ENCODE assay signal across 8 cellular contexts in the genomic region with DNA sequence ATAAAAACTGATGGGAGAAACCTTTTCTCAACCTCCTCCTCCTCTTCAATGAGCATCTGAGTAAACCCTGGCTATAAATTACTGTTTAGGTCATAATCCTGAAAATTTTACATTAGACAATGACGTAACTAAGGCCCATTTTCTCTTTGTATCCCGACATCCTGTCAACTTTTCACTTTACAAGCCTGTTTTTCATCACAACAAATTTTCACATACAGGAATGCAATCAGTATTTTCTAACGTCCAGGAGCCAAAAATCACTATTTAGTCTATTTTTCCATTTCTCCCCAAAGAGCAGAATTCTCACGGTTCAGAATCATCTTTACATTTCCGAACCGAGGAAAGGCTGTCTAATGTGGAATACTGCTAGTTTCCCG. TPM values are rescaled to one million over a fixed set of nuclear protein-coding genes. Genes with fewer than 3 reads are reported as not detected.
DNase-seq lines count a peak whose midpoint lies in the region; ATAC-seq and TF ChIP-seq lines count a peak whose summit lies in the region.

No MANE protein-coding gene starts in this region.

- peaks cover 5% of the 10 kb centered on the region; the same call in 1 of the 2 replicates for H4K20me1 ChIP-seq in GM23338 (replicated peaks; ENCODE audit: insufficient read depth)
- no peaks in the 10 kb centered on the region for H4K20me1 ChIP-seq in fibroblast of lung (ENCODE audit: control insufficient read depth, extremely low read depth, insufficient read depth, low read length)

- peak overlapping the region; percentile 68 for H3K4me3 ChIP-seq in GM23338
- H3K4me3 ChIP-seq in SJSA1: peak overlapping the region; percentile 93
- H3K4me3 ChIP-seq in fibroblast of lung (replicated peaks in 1 of 4; ENCODE audit: control extremely low read depth in 1 of 4, insufficient read depth in 1 of 4, low read depth in 3 of 4, low read length in 4 of 4): peak overlapping the region; percentile 66 to 98 (median 74)

- peaks cover 25% of the 10 kb centered on the region for H3K27me3 Mint-ChIP-seq in GM23338 (ENCODE audit: insufficient read depth, low read depth, poor library complexity)

- H3K4me1 ChIP-seq in GM23338 (ENCODE audit: insufficient read depth): peaks cover 19% of the 10 kb centered on the region
- H3K4me1 ChIP-seq in SJSA1 (replicated peaks): peaks cover 30% of the 10 kb centered on the region
- peaks cover 2% of the 10 kb centered on the region for H3K4me1 ChIP-seq in fibroblast of lung (ENCODE audit: control insufficient read depth, extremely low read depth, insufficient read depth, low read length)

- ATAC-seq in GM23338: no peak

- H3K27ac ChIP-seq in GM23338 (ENCODE audit: low read depth): no peak overlapping the region
- H3K27ac ChIP-seq in SJSA1: peak overlapping the region; percentile 81
- peak overlapping the region; percentile 79 for H3K27ac ChIP-seq in fibroblast of lung (ENCODE audit: insufficient read depth, low read length)

- H3K9ac ChIP-seq in fibroblast of lung (ENCODE audit: insufficient read depth, low read length): peak overlapping the region; percentile 89

- no peak overlapping the region for H3K27ac Mint-ChIP-seq in GM23338

- H3K9me3 Mint-ChIP-seq in GM23338: no peaks in the 10 kb centered on the region; the same call in 1 of the 3 replicates

- peaks cover 7% of the 10 kb centered on the region for H3F3A ChIP-seq in GM23338 (replicated peaks; ENCODE audit: low read depth)

- peak overlapping the region; percentile 73; the same call in 1 of the 2 replicates for H2AFZ ChIP-seq in GM23338
- peak overlapping the region; percentile 14 for H2AFZ ChIP-seq in fibroblast of lung (ENCODE audit: low read length)

- peaks cover 35% of the 10 kb centered on the region for H3K4me1 Mint-ChIP-seq in GM23338

- TF ChIP-seq CTCF in GM23338 (conservative IDR thresholded peaks at IDR 0.05; ENCODE audit: low read depth in 2 of 2): no peak
- TF ChIP-seq CTCF in fibroblast of lung (conservative IDR thresholded peaks at IDR 0.05 in 1 of 2, IDR thresholded peaks at IDR 0.05 in 1 of 2; ENCODE audit: low read depth in 1 of 2, low read length in 2 of 2): no peak

- H3K4me2 ChIP-seq in GM23338 (peak overlapping the region; percentile 78), fibroblast of lung (ENCODE audit: extremely low read depth, insufficient read depth, low read length) (peak overlapping the region; percentile 89)

- H3K9me2 ChIP-seq in GM23338 (ENCODE audit: insufficient read depth): no peaks in the 10 kb centered on the region

- peaks cover 21% of the 10 kb centered on the region for H3K27me3 ChIP-seq in GM23338 (ENCODE audit: insufficient read depth)
- H3K27me3 ChIP-seq in SJSA1 (replicated peaks): no peaks in the 10 kb centered on the region
- H3K27me3 ChIP-seq in fibroblast of lung (ENCODE audit: control insufficient read depth, insufficient read depth, low read length): no peaks in the 10 kb centered on the region

- 0 out of 2 replicates have a peak, but pooled peaks cover 4% of the 10 kb centered on the region for H3K9me3 ChIP-seq in SJSA1 (replicated peaks)
- H3K9me3 ChIP-seq in fibroblast of lung (ENCODE audit: control insufficient read depth, insufficient read depth, low read depth, low read length): no peaks in the 10 kb centered on the region

- peak overlapping the region; percentile 68 for H3K4me3 Mint-ChIP-seq in GM23338

- no peak for DNase-seq in GM23338 (ENCODE audit: low spot score)
- no peak for DNase-seq in SJSA1 (ENCODE audit: low read depth in 1 of 2, low spot score in 2 of 2)
- DNase-seq in fibroblast of lung (ENCODE audit: low read depth in 2 of 2): peak; percentile 40 to 48
- DNase-seq in pons (ENCODE audit: low spot score): peak; percentile 33
- DNase-seq in NCI-H446 treated with DMSO at 0.1 percent for 48 hours (lab: John Stamatoyannopoulos, UW): no peak
- DNase-seq in T1000 (lab: John Stamatoyannopoulos, UW): no peak
- no peak for DNase-seq in activated CD8-positive, alpha-beta memory T cell treated with anti-CD3 and anti-CD28 coated beads, Interleukin-2, amount 50 U/mL, for 4 hours
- DNase-seq in activated naive CD4-positive, alpha-beta T cell treated with Interleukin-2 at 50 U/mL for 16 hours: no peak

- H3K36me3 ChIP-seq in GM23338 (ENCODE audit: insufficient read depth): no peaks in the 10 kb centered on the region
- peaks cover 9% of the 10 kb centered on the region for H3K36me3 ChIP-seq in SJSA1
- no peaks in the 10 kb centered on the region for H3K36me3 ChIP-seq in fibroblast of lung (ENCODE audit: control insufficient read depth, insufficient read depth, low read length)

- H3K79me2 ChIP-seq in GM23338 (replicated peaks; ENCODE audit: insufficient read depth): peaks cover 36% of the 10 kb centered on the region
- H3K79me2 ChIP-seq in fibroblast of lung (ENCODE audit: control insufficient read depth, insufficient read depth, low read length): peaks cover 48% of the 10 kb centered on the region

- H3K36me3 Mint-ChIP-seq in GM23338 (ENCODE audit: low read depth): peaks cover 3% of the 10 kb centered on the region; the same call in 1 of the 3 replicates

TF ChIP-seq in GM23338, 12 proteins besides CTCF, POLR2A, EP300 and RAD21 (continues in another document):
- no peak for TF ChIP-seq STAT1 (IDR thresholded peaks at IDR 0.05; ENCODE audit: unreplicated experiment)
- TF ChIP-seq ZNF114 (CRISPR knock-in tag; IDR thresholded peaks at IDR 0.05): no peak
- no peak for TF ChIP-seq POLR2AphosphoS5 (IDR thresholded peaks at IDR 0.05; ENCODE audit: low read depth)

RNA-seq across cellular contexts. Expression of gene SPIRE1, which starts 1.2 kb away (rescaled TPM):
- total RNA-seq in GM23338 (2014; rRNA removed; shearing (Covaris generic)): 15.5 and 16.6 TPM in 2 replicates
- 2.9 and 5.0 TPM in 2 replicates for polyA plus RNA-seq in GM23338 (2016; fragmentation: Nextera tagmentation; extraction: Ambion mirVana)
- 27.4 and 31.6 TPM in 2 replicates for total RNA-seq in SJSA1 (2014; rRNA removed; shearing (Covaris generic))
- 28.8 and 31.0 TPM in 2 replicates for total RNA-seq in fibroblast of lung
- polyA plus RNA-seq in fibroblast of lung: 16.5 and 19.0 TPM in 2 replicates
- 13.0 and 13.7 TPM in 2 replicates for polyA plus RNA-seq in fibroblast of lung (2012)
- 7.4 and 16.3 TPM in 2 replicates for polyA minus RNA-seq in fibroblast of lung (ENCODE audit: low replicate concordance)

RNA-seq across cellular contexts. Expression of gene CEP76, which starts 45.9 kb away (rescaled TPM):
- 17.9 and 25.9 TPM in 2 replicates for total RNA-seq in GM23338 (2014; rRNA removed; shearing (Covaris generic))
- polyA plus RNA-seq in GM23338 (2016; fragmentation: Nextera tagmentation; extraction: Ambion mirVana) (10.4 and 11.2 TPM in 2 replicates), fibroblast of lung (5.2 and 7.5 TPM in 2 replicates)
- 16.6 and 24.1 TPM in 2 replicates for total RNA-seq in SJSA1 (2014; rRNA removed; shearing (Covaris generic))
- 8.1 and 8.5 TPM in 2 replicates for total RNA-seq in fibroblast of lung
- polyA plus RNA-seq in fibroblast of lung (2012): 3.3 and 4.3 TPM in 2 replicates
- polyA minus RNA-seq in fibroblast of lung (ENCODE audit: low replicate concordance): 1.8 TPM in 1 of 2 replicates, not detected in the other

RNA-seq across cellular contexts. Expression of gene PSMG2, which starts 46.2 kb away (rescaled TPM):
- 87.8 and 93.9 TPM in 2 replicates for total RNA-seq in GM23338 (2014; rRNA removed; shearing (Covaris generic))
- polyA plus RNA-seq in GM23338 (2016; fragmentation: Nextera tagmentation; extraction: Ambion mirVana) (151 and 154 TPM in 2 replicates), fibroblast of lung (78.7 and 79.4 TPM in 2 replicates)
- 79.7 and 112 TPM in 2 replicates for total RNA-seq in SJSA1 (2014; rRNA removed; shearing (Covaris generic))
- 72.8 and 74.5 TPM in 2 replicates for total RNA-seq in fibroblast of lung
- 65.4 and 79.1 TPM in 2 replicates for polyA plus RNA-seq in fibroblast of lung (2012)
- polyA minus RNA-seq in fibroblast of lung (ENCODE audit: low replicate concordance): 11.2 and 30.5 TPM in 2 replicates

Comparison
In these comparisons a context has a peak if more than half of its experiments do, and no peak if none do; other contexts are left out.
1. DNase-seq: peak in fibroblast of lung (2 of 2) and pons (single experiment); none in GM23338 (single experiment), SJSA1 (0 of 2), NCI-H446 treated with DMSO at 0.1 percent for 48 hours (single experiment), T1000 (single experiment), activated CD8-positive, alpha-beta memory T cell treated with anti-CD3 and anti-CD28 coated beads, Interleukin-2, amount 50 U/mL, for 4 hours (single experiment) and activated naive CD4-positive, alpha-beta T cell treated with Interleukin-2 at 50 U/mL for 16 hours (single experiment).
2. Peak in every context shown above with its lines, with median percentiles within 50 percentile points of each other: H3K4me3 ChIP-seq.